Comparison of ENCODE assay signal across 8 cellular contexts in genomic region chr5:90410178-90410762, GRCh38. TPM values are rescaled to one million over a fixed set of nuclear protein-coding genes. Genes with fewer than 3 reads are reported as not detected.
DNase-seq lines count a peak whose midpoint lies in the region; ATAC-seq and TF ChIP-seq lines count a peak whose summit lies in the region.

No MANE protein-coding gene starts in this region.

- peak overlapping the region; percentile 91 for H3K4me3 ChIP-seq in SJCRH30
- H3K4me3 ChIP-seq in right cardiac atrium (ENCODE audit: low read length) = peak overlapping the region; percentile 56
- H3K4me3 ChIP-seq in spleen = peak overlapping the region; percentile 51 to 92 (median 80)

- TF ChIP-seq CTCF in spleen (IDR thresholded peaks at IDR 0.05 in 8 of 11, conservative IDR thresholded peaks at IDR 0.05 in 3 of 11) = no peak

- intact Hi-C loops in right cardiac atrium (cut with DNase I) (no loop called here), spleen (cut with DNase I; ENCODE audit: low total_unique reads) (loop anchor here (10.0 kb wide), 1 partner anchor 115 kb away; the partner anchor contains the start of gene LYSMD3)
- intact Hi-C loops in activated T-helper 2 cell treated with anti-CD3 and anti-CD28 coated beads, Interferon-gamma antibody, Interleukin-2, Interleukin-4, amounts not matched to agents 10 μg/mL and 5 μg/mL and 100 μg/mL, durations not matched to agents 14 hours and 24 hours and 36 hours (cut with micrococcal nuclease) = no loop called here

- peaks cover 9% of the 10 kb centered on the region for H3K36me3 ChIP-seq in SJCRH30
- H3K36me3 ChIP-seq in spleen = peaks cover 0 to 13% (median 1%) of the 10 kb centered on the region in 6 donors

- no peak for TF ChIP-seq POLR2A in spleen (IDR thresholded peaks at IDR 0.05)

- no peaks in the 10 kb centered on the region for H3K9me3 Mint-ChIP-seq in activated T-helper 2 cell treated with anti-CD3 and anti-CD28 coated beads, Interferon-gamma antibody, Interleukin-2, Interleukin-4, amounts not matched to agents 10 μg/mL and 5 μg/mL and 100 μg/mL, durations not matched to agents 14 hours and 24 hours and 36 hours

- no peak overlapping the region for H3K27ac Mint-ChIP-seq in activated T-helper 2 cell treated with anti-CD3 and anti-CD28 coated beads, Interferon-gamma antibody, Interleukin-2, Interleukin-4, amounts not matched to agents 10 μg/mL and 5 μg/mL and 100 μg/mL, durations not matched to agents 14 hours and 24 hours and 36 hours

- H3K36me3 Mint-ChIP-seq in activated T-helper 2 cell treated with anti-CD3 and anti-CD28 coated beads, Interferon-gamma antibody, Interleukin-2, Interleukin-4, amounts not matched to agents 10 μg/mL and 5 μg/mL and 100 μg/mL, durations not matched to agents 14 hours and 24 hours and 36 hours (ENCODE audit: low read depth) = peaks cover 14% of the 10 kb centered on the region

- DNase-seq in DMS79 treated with DMSO at 0.1 percent for 48 hours (lab: John Stamatoyannopoulos, UW) (peak; percentile 11), DMS79 (lab: John Stamatoyannopoulos, UW) (no peak), SJCRH30 (no peak), right cardiac atrium (no peak), spleen (no peak), ureter (ENCODE audit: low spot score) (no peak)
- no peak for DNase-seq in activated T-helper 2 cell treated with anti-CD3 and anti-CD28 coated beads, Interferon-gamma antibody, Interleukin-2, Interleukin-4, amounts not matched to agents 10 μg/mL and 5 μg/mL and 100 μg/mL, durations not matched to agents 14 hours and 24 hours and 36 hours (ENCODE audit: low spot score)

- no peaks in the 10 kb centered on the region for H3K9me3 ChIP-seq in SJCRH30 (replicated peaks)
- no peaks in the 10 kb centered on the region for H3K9me3 ChIP-seq in right cardiac atrium (ENCODE audit: control insufficient read depth, low read length)
- no peaks in the 10 kb centered on the region for H3K9me3 ChIP-seq in spleen

- peaks cover 14% of the 10 kb centered on the region for H3K4me1 Mint-ChIP-seq in activated T-helper 2 cell treated with anti-CD3 and anti-CD28 coated beads, Interferon-gamma antibody, Interleukin-2, Interleukin-4, amounts not matched to agents 10 μg/mL and 5 μg/mL and 100 μg/mL, durations not matched to agents 14 hours and 24 hours and 36 hours (ENCODE audit: low read depth)

- ATAC-seq in right cardiac atrium = no peak
- no peak for ATAC-seq in HG02571 (IDR thresholded peaks at IDR 0.05; ENCODE audit: unreplicated experiment)

- H3K27me3 Mint-ChIP-seq in activated T-helper 2 cell treated with anti-CD3 and anti-CD28 coated beads, Interferon-gamma antibody, Interleukin-2, Interleukin-4, amounts not matched to agents 10 μg/mL and 5 μg/mL and 100 μg/mL, durations not matched to agents 14 hours and 24 hours and 36 hours (ENCODE audit: low read depth) = peaks cover 2% of the 10 kb centered on the region

- peak overlapping the region; percentile 94 for H3K27ac ChIP-seq in SJCRH30
- peak overlapping the region; percentile 97 for H3K27ac ChIP-seq in right cardiac atrium (ENCODE audit: low read length)
- peak overlapping the region; percentile 67 to 98 (median 96) for H3K27ac ChIP-seq in spleen

- no peak overlapping the region for H3K4me3 Mint-ChIP-seq in activated T-helper 2 cell treated with anti-CD3 and anti-CD28 coated beads, Interferon-gamma antibody, Interleukin-2, Interleukin-4, amounts not matched to agents 10 μg/mL and 5 μg/mL and 100 μg/mL, durations not matched to agents 14 hours and 24 hours and 36 hours (ENCODE audit: low read depth)

- H3K4me1 ChIP-seq in SJCRH30 (peaks cover 8% of the 10 kb centered on the region; the same call in 1 of the 2 replicates), right cardiac atrium (ENCODE audit: control insufficient read depth, insufficient read depth, low read length) (no peaks in the 10 kb centered on the region), spleen (peaks cover 5 to 52% (median 23%) of the 10 kb centered on the region in 6 donors)

- 1% methylated on average over 10 of the region's 10 CpGs for WGBS in right cardiac atrium
- 1 to 2% (median 1%) methylated on average over 10 of the region's 10 CpGs for WGBS in spleen, 5 donors

- H3K27me3 ChIP-seq in SJCRH30 (no peaks in the 10 kb centered on the region), right cardiac atrium (ENCODE audit: control insufficient read depth, insufficient read depth) (no peaks in the 10 kb centered on the region), spleen (replicated peaks in 1 of 7) (no peaks in the 10 kb centered on the region)

RNA-seq across cellular contexts. Expression of gene CETN3, which starts 0.7 kb away (rescaled TPM):
- total RNA-seq in SJCRH30 (2014; rRNA removed; shearing (Covaris generic)) = 50.1 and 57.0 TPM in 2 replicates
- total RNA-seq in right cardiac atrium = 10 to 100 TPM; 17.6 to 30.7 (median 22.8) TPM
- 37.8 TPM for polyA plus RNA-seq in right cardiac atrium
- 10 to 100 TPM in 6 of 7 donors, 1 to 10 TPM in 1; 7.8 to 20.2 (median 16.2) TPM for total RNA-seq in spleen
- 10 to 100 TPM; 18.2 to 28.2 (median 22.0) TPM for polyA plus RNA-seq in spleen
- 44.4 and 49.2 TPM in 2 replicates for total RNA-seq in activated T-helper 2 cell treated with anti-CD3 and anti-CD28 coated beads, Interferon-gamma antibody, Interleukin-2, Interleukin-4, amounts not matched to agents 10 μg/mL and 5 μg/mL and 100 μg/mL, durations not matched to agents 14 hours and 24 hours and 36 hours
- 26.1 TPM for total RNA-seq in ureter
